Comparison of ENCODE assay signal across 1 cellular context in genomic region chr11:693415-693831, GRCh38.
TF ChIP-seq lines count a peak whose summit lies in the region.

No MANE protein-coding gene starts in this region.

TF ChIP-seq in K562, 482 proteins besides CTCF, POLR2A, EP300 and RAD21:
- TF ChIP-seq BRCA1 (IDR thresholded peaks at IDR 0.05) (no peak), BRCA1 (CRISPR knock-in tag; IDR thresholded peaks at IDR 0.05) (no peak), ZBTB33 (CRISPR knock-in tag; IDR thresholded peaks at IDR 0.05) (no peak), EP400 (IDR thresholded peaks at IDR 0.05) (peak; percentile 48), RBFOX2 (IDR thresholded peaks at IDR 0.05; ENCODE audit: low read depth, low read length) (peak; percentile 71; the same call in 1 of the 2 replicates), ZNF639 (CRISPR knock-in tag; conservative IDR thresholded peaks at IDR 0.05 in 1 of 2, IDR thresholded peaks at IDR 0.05 in 1 of 2) (no peak), RFX1 (IDR thresholded peaks at IDR 0.05) (no peak), MYC (IDR thresholded peaks at IDR 0.05; ENCODE audit: low read depth, low read length) (peak; percentile 54), MYC (CRISPR knock-in tag; IDR thresholded peaks at IDR 0.05; ENCODE audit: borderline replicate concordance, low read depth) (no peak), HDAC8 (tag; IDR thresholded peaks at IDR 0.05) (no peak), HNRNPH1 (optimal IDR thresholded peaks at IDR 0.05; ENCODE audit: low read depth, low read length) (no peak), KAT8 (IDR thresholded peaks at IDR 0.05; ENCODE audit: low read depth) (no peak), SMARCE1 (IDR thresholded peaks at IDR 0.05) (0 out of 2 replicates have a peak, but pooled peaks have one; percentile 4), KLF13 (tag; IDR thresholded peaks at IDR 0.05; ENCODE audit: borderline replicate concordance, low read depth) (no peak), PHF21A (IDR thresholded peaks at IDR 0.05; ENCODE audit: borderline replicate concordance, low read depth) (no peak), ZNF395 (CRISPR knock-in tag; IDR thresholded peaks at IDR 0.05) (0 out of 2 replicates have a peak, but pooled peaks have one; percentile 15), ZNF316 (IDR thresholded peaks at IDR 0.05) (no peak), ATF3 (IDR thresholded peaks at IDR 0.05) (peak; percentile 55), ATF3 (CRISPR knock-in tag; conservative IDR thresholded peaks at IDR 0.05) (no peak), ATF4 (CRISPR knock-in tag; IDR thresholded peaks at IDR 0.05) (0 out of 2 replicates have a peak, but pooled peaks have one; percentile 47), TFAP4 (CRISPR knock-in tag; IDR thresholded peaks at IDR 0.05; ENCODE audit: borderline replicate concordance) (peak; percentile 5; the same call in 1 of the 2 replicates), SFPQ (IDR thresholded peaks at IDR 0.05; ENCODE audit: low read depth, low read length) (no peak), SIN3A (IDR thresholded peaks at IDR 0.05; ENCODE audit: borderline replicate concordance in 2 of 2, control insufficient read depth in 1 of 2, low read depth in 2 of 2, low read length in 2 of 2) (no peak), MAZ (CRISPR knock-in tag; conservative IDR thresholded peaks at IDR 0.05 in 1 of 2, IDR thresholded peaks at IDR 0.05 in 1 of 2) (peak in 1 of 2 experiments; percentile 50; a peak in 1 of 4 replicates), CREB5 (CRISPR knock-in tag; IDR thresholded peaks at IDR 0.05) (no peak), MYNN (IDR thresholded peaks at IDR 0.05) (no peak), MYNN (CRISPR knock-in tag; IDR thresholded peaks at IDR 0.05) (no peak), ZNF592 (IDR thresholded peaks at IDR 0.05) (0 out of 2 replicates have a peak, but pooled peaks have one; percentile 36), ZBTB7A (IDR thresholded peaks at IDR 0.05; ENCODE audit: borderline replicate concordance, control insufficient read depth, low read depth, low read length) (peak; percentile 34; the same call in 1 of the 2 replicates), ZNF589 (CRISPR knock-in tag; IDR thresholded peaks at IDR 0.05; ENCODE audit: low read depth) (peak; percentile 54; the same call in 1 of the 2 replicates), KLF1 (tag; IDR thresholded peaks at IDR 0.05) (no peak), FOXP1 (CRISPR knock-in tag; IDR thresholded peaks at IDR 0.05) (no peak), AFF4 (CRISPR knock-in tag; IDR thresholded peaks at IDR 0.05) (0 out of 2 replicates have a peak, but pooled peaks have one; percentile 17), CEBPG (CRISPR knock-in tag; IDR thresholded peaks at IDR 0.05) (peak; percentile 91), CEBPG (tag; conservative IDR thresholded peaks at IDR 0.05 in 1 of 2, IDR thresholded peaks at IDR 0.05 in 1 of 2) (no peak; a peak in 1 of 4 replicates)
